Comparison of ENCODE assay signal across 1 cellular context in genomic region chr5:80255752-80256479, GRCh38.
TF ChIP-seq lines count a peak whose summit lies in the region.

SERINC5 (minus strand) TSS chr5:80256048; CDS start chr5:80255922, 126 bp downstream.

TF ChIP-seq in HepG2, 621 proteins besides CTCF, POLR2A, EP300 and RAD21 (continued from another document and continues in another):
- TF ChIP-seq CEBPB (IDR thresholded peaks at IDR 0.05; ENCODE audit: borderline replicate concordance, low read depth, low read length): no peak
- no peak; the same call in 1 of the 2 replicates for TF ChIP-seq DNMT3B (CRISPR knock-in tag; conservative IDR thresholded peaks at IDR 0.05)
- TF ChIP-seq MXI1 (IDR thresholded peaks at IDR 0.05; ENCODE audit: borderline replicate concordance, low read depth, low read length): peak; percentile 39; the same call in 1 of the 3 replicates
- peak; percentile 25; the same call in 1 of the 2 replicates for TF ChIP-seq NCOA2 (CRISPR knock-in tag; IDR thresholded peaks at IDR 0.05)
- TF ChIP-seq TARDBP (CRISPR knock-in tag; IDR thresholded peaks at IDR 0.05): peak; percentile 60; the same call in 1 of the 2 replicates
- no peak for TF ChIP-seq TAF15 (IDR thresholded peaks at IDR 0.05; ENCODE audit: low read depth, low read length, poor library complexity, severe bottlenecking)
- no peak for TF ChIP-seq MBNL3 (CRISPR knock-in tag; conservative IDR thresholded peaks at IDR 0.05)
- no peak for TF ChIP-seq ATF3 (CRISPR knock-in tag; IDR thresholded peaks at IDR 0.05)
- no peak for TF ChIP-seq ZNF101 (CRISPR knock-in tag; IDR thresholded peaks at IDR 0.05; ENCODE audit: borderline replicate concordance, low read depth)
- TF ChIP-seq U2AF2 (IDR thresholded peaks at IDR 0.05; ENCODE audit: low read depth, low read length): no peak
- TF ChIP-seq YEATS4 (CRISPR knock-in tag; IDR thresholded peaks at IDR 0.05; ENCODE audit: borderline replicate concordance): peak; percentile 69; the same call in 1 of the 2 replicates
- TF ChIP-seq ETV6 (CRISPR knock-in tag; conservative IDR thresholded peaks at IDR 0.05): no peak
- TF ChIP-seq, protein P1, sequence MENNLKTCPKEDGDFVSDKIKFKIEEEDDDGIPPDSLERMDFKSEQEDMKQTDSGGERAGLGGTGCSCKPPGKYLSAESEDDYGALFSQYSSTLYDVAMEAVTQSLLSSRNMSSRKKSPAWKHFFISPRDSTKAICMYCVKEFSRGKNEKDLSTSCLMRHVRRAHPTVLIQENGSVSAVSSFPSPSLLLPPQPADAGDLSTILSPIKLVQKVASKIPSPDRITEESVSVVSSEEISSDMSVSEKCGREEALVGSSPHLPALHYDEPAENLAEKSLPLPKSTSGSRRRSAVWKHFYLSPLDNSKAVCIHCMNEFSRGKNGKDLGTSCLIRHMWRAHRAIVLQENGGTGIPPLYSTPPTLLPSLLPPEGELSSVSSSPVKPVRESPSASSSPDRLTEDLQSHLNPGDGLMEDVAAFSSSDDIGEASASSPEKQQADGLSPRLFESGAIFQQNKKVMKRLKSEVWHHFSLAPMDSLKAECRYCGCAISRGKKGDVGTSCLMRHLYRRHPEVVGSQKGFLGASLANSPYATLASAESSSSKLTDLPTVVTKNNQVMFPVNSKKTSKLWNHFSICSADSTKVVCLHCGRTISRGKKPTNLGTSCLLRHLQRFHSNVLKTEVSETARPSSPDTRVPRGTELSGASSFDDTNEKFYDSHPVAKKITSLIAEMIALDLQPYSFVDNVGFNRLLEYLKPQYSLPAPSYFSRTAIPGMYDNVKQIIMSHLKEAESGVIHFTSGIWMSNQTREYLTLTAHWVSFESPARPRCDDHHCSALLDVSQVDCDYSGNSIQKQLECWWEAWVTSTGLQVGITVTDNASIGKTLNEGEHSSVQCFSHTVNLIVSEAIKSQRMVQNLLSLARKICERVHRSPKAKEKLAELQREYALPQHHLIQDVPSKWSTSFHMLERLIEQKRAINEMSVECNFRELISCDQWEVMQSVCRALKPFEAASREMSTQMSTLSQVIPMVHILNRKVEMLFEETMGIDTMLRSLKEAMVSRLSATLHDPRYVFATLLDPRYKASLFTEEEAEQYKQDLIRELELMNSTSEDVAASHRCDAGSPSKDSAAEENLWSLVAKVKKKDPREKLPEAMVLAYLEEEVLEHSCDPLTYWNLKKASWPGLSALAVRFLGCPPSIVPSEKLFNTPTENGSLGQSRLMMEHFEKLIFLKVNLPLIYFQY (CRISPR knock-in tag; IDR thresholded peaks at IDR 0.05; ENCODE audit: borderline replicate concordance): no peak; the same call in 1 of the 2 replicates
- no peak for TF ChIP-seq NFYB (CRISPR knock-in tag; IDR thresholded peaks at IDR 0.05)
- 0 out of 2 replicates have a peak, but pooled peaks have one; percentile 66 for TF ChIP-seq ZNF33B (CRISPR knock-in tag; IDR thresholded peaks at IDR 0.05)
- TF ChIP-seq ZNF431 (CRISPR knock-in tag; IDR thresholded peaks at IDR 0.05; ENCODE audit: borderline replicate concordance, low read depth): 0 out of 2 replicates have a peak, but pooled peaks have one; percentile 4
- TF ChIP-seq HBP1 (CRISPR knock-in tag; IDR thresholded peaks at IDR 0.05; ENCODE audit: low read depth): peak; percentile 19; the same call in 1 of the 2 replicates
- no peak for TF ChIP-seq PAWR (CRISPR knock-in tag; IDR thresholded peaks at IDR 0.05; ENCODE audit: borderline replicate concordance)
- TF ChIP-seq SOX6 (IDR thresholded peaks at IDR 0.05): no peak
- TF ChIP-seq SOX6 (CRISPR knock-in tag; IDR thresholded peaks at IDR 0.05): peak; percentile 47; the same call in 1 of the 2 replicates
- 0 out of 2 replicates have a peak, but pooled peaks have one; percentile 81 for TF ChIP-seq SAFB2 (CRISPR knock-in tag; IDR thresholded peaks at IDR 0.05; ENCODE audit: borderline replicate concordance, low read depth)
- TF ChIP-seq SP140L (CRISPR knock-in tag; IDR thresholded peaks at IDR 0.05; ENCODE audit: borderline replicate concordance): no peak
- TF ChIP-seq AHR (CRISPR knock-in tag; IDR thresholded peaks at IDR 0.05): 0 out of 2 replicates have a peak, but pooled peaks have one; percentile 13
- TF ChIP-seq DMTF1 (CRISPR knock-in tag; IDR thresholded peaks at IDR 0.05): no peak
- no peak for TF ChIP-seq ZKSCAN5 (CRISPR knock-in tag; IDR thresholded peaks at IDR 0.05)
- 0 out of 2 replicates have a peak, but pooled peaks have one; percentile 34 for TF ChIP-seq ZNF792 (CRISPR knock-in tag; IDR thresholded peaks at IDR 0.05)
- TF ChIP-seq SMAD1 (CRISPR knock-in tag; IDR thresholded peaks at IDR 0.05; ENCODE audit: borderline replicate concordance, low read depth): 0 out of 2 replicates have a peak, but pooled peaks have one; percentile 79
- TF ChIP-seq, protein P2, sequence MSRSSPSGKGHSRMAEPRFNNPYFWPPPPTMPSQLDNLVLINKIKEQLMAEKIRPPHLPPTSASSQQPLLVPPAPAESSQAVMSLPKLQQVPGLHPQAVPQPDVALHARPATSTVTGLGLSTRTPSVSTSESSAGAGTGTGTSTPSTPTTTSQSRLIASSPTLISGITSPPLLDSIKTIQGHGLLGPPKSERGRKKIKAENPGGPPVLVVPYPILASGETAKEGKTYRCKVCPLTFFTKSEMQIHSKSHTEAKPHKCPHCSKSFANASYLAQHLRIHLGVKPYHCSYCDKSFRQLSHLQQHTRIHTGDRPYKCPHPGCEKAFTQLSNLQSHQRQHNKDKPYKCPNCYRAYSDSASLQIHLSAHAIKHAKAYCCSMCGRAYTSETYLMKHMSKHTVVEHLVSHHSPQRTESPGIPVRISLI (CRISPR knock-in tag; IDR thresholded peaks at IDR 0.05; ENCODE audit: borderline replicate concordance): peak; percentile 46; the same call in 1 of the 2 replicates
- no peak; the same call in 1 of the 2 replicates for TF ChIP-seq EEA1 (CRISPR knock-in tag; IDR thresholded peaks at IDR 0.05; ENCODE audit: borderline replicate concordance)
- peak; percentile 74 for TF ChIP-seq ZNF18 (CRISPR knock-in tag; IDR thresholded peaks at IDR 0.05; ENCODE audit: insufficient replicate concordance)
- TF ChIP-seq, protein P3, sequence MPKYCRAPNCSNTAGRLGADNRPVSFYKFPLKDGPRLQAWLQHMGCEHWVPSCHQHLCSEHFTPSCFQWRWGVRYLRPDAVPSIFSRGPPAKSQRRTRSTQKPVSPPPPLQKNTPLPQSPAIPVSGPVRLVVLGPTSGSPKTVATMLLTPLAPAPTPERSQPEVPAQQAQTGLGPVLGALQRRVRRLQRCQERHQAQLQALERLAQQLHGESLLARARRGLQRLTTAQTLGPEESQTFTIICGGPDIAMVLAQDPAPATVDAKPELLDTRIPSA (CRISPR knock-in tag; IDR thresholded peaks at IDR 0.05; ENCODE audit: borderline replicate concordance): no peak
- TF ChIP-seq CBX5 (CRISPR knock-in tag; IDR thresholded peaks at IDR 0.05; ENCODE audit: borderline replicate concordance): peak; percentile 16; the same call in 1 of the 2 replicates
- no peak for TF ChIP-seq ATF4 (CRISPR knock-in tag; IDR thresholded peaks at IDR 0.05)
- no peak for TF ChIP-seq XBP1 (CRISPR knock-in tag; IDR thresholded peaks at IDR 0.05)
- peak; percentile 93; the same call in 1 of the 2 replicates for TF ChIP-seq RELA (CRISPR knock-in tag; IDR thresholded peaks at IDR 0.05)
- TF ChIP-seq NR2F6 (IDR thresholded peaks at IDR 0.05): no peak
- no peak; the same call in 1 of the 2 replicates for TF ChIP-seq NR2F6 (CRISPR knock-in tag; IDR thresholded peaks at IDR 0.05)
- TF ChIP-seq NAIF1 (CRISPR knock-in tag; IDR thresholded peaks at IDR 0.05; ENCODE audit: borderline replicate concordance): no peak
- peak; percentile 88 for TF ChIP-seq ZNF205 (CRISPR knock-in tag; IDR thresholded peaks at IDR 0.05)
- TF ChIP-seq, protein P4, sequence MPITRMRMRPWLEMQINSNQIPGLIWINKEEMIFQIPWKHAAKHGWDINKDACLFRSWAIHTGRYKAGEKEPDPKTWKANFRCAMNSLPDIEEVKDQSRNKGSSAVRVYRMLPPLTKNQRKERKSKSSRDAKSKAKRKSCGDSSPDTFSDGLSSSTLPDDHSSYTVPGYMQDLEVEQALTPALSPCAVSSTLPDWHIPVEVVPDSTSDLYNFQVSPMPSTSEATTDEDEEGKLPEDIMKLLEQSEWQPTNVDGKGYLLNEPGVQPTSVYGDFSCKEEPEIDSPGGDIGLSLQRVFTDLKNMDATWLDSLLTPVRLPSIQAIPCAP (CRISPR knock-in tag; IDR thresholded peaks at IDR 0.05; ENCODE audit: low read depth): no peak
- no peak for TF ChIP-seq ZNF263 (CRISPR knock-in tag; IDR thresholded peaks at IDR 0.05)
- TF ChIP-seq ZNF530 (CRISPR knock-in tag; IDR thresholded peaks at IDR 0.05; ENCODE audit: low read depth): no peak; the same call in 1 of the 2 replicates
- no peak for TF ChIP-seq ZNF644 (CRISPR knock-in tag; IDR thresholded peaks at IDR 0.05; ENCODE audit: low read depth)
- no peak for TF ChIP-seq PLRG1 (conservative IDR thresholded peaks at IDR 0.05)
- peak; percentile 87; the same call in 1 of the 2 replicates for TF ChIP-seq KMT2A (CRISPR knock-in tag; IDR thresholded peaks at IDR 0.05)
- TF ChIP-seq RCOR2 (CRISPR knock-in tag; IDR thresholded peaks at IDR 0.05): no peak
- TF ChIP-seq, protein P5, sequence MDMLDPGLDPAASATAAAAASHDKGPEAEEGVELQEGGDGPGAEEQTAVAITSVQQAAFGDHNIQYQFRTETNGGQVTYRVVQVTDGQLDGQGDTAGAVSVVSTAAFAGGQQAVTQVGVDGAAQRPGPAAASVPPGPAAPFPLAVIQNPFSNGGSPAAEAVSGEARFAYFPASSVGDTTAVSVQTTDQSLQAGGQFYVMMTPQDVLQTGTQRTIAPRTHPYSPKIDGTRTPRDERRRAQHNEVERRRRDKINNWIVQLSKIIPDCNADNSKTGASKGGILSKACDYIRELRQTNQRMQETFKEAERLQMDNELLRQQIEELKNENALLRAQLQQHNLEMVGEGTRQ (IDR thresholded peaks at IDR 0.05; ENCODE audit: low read depth, low read length): no peak
- TF ChIP-seq, protein P5 (CRISPR knock-in tag; IDR thresholded peaks at IDR 0.05; ENCODE audit: borderline replicate concordance): no peak
- TF ChIP-seq, protein P6, sequence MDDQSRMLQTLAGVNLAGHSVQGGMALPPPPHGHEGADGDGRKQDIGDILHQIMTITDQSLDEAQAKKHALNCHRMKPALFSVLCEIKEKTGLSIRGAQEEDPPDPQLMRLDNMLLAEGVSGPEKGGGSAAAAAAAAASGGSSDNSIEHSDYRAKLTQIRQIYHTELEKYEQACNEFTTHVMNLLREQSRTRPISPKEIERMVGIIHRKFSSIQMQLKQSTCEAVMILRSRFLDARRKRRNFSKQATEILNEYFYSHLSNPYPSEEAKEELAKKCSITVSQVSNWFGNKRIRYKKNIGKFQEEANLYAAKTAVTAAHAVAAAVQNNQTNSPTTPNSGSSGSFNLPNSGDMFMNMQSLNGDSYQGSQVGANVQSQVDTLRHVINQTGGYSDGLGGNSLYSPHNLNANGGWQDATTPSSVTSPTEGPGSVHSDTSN (CRISPR knock-in tag; IDR thresholded peaks at IDR 0.05; ENCODE audit: borderline replicate concordance): no peak
- no peak for TF ChIP-seq SMYD3 (CRISPR knock-in tag; IDR thresholded peaks at IDR 0.05)
- TF ChIP-seq ZNF572 (CRISPR knock-in tag; IDR thresholded peaks at IDR 0.05): 0 out of 2 replicates have a peak, but pooled peaks have one; percentile 0
